ENCODE assay signal across 1 cellular context in the genomic region with DNA sequence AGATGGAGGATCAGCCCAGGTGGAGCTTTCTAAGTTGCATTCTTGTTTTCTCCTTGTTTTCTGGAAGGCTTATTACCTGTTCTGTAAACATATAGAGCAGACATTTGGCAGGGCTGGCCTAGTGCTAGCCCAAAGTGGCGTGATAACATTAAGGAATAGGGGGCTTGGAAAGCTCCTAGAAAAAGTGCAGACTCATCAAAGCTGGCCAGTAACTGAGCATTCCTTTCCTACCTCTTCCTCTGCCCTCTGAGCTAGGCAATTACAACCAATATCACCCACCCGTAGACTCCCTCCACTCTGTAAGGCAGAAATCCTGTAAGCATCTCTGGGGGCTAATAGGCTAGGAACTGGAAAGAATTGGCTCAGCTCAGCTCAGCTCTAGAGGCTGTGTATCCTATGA. TPM values are rescaled to one million over a fixed set of nuclear protein-coding genes. Genes with fewer than 3 reads are reported as not detected.
"Had no signal": no experiment of that assay in that cellular context is flagged by ENCODE, and none has a peak within 500 bp of the region (broad histone marks: within the 10 kb centered on the region; RNA-seq: fewer than 3 reads in every experiment).

No MANE protein-coding gene starts in this region.

RNA-seq across cellular contexts. Expression of a gene that starts 7.5 kb away (rescaled TPM):
- total RNA-seq: GM12878 had no signal
- polyA plus RNA-seq: GM12878 had no signal

RNA-seq across cellular contexts. Expression of a gene that starts 44.8 kb away (rescaled TPM):
- total RNA-seq: GM12878 had no signal
- polyA plus RNA-seq: GM12878 had no signal
